1 cellular context compared by ENCODE assay signal in genomic region chr11:117664897-117665296, GRCh38.
A peak's percentile ranks its signal among the peaks of the same experiment; 100 is the strongest.
TF ChIP-seq lines count a peak whose summit lies in the region.

No MANE protein-coding gene starts in this region.

TF ChIP-seq in K562, 482 proteins besides CTCF, POLR2A, EP300 and RAD21:
- TF ChIP-seq, protein P1, sequence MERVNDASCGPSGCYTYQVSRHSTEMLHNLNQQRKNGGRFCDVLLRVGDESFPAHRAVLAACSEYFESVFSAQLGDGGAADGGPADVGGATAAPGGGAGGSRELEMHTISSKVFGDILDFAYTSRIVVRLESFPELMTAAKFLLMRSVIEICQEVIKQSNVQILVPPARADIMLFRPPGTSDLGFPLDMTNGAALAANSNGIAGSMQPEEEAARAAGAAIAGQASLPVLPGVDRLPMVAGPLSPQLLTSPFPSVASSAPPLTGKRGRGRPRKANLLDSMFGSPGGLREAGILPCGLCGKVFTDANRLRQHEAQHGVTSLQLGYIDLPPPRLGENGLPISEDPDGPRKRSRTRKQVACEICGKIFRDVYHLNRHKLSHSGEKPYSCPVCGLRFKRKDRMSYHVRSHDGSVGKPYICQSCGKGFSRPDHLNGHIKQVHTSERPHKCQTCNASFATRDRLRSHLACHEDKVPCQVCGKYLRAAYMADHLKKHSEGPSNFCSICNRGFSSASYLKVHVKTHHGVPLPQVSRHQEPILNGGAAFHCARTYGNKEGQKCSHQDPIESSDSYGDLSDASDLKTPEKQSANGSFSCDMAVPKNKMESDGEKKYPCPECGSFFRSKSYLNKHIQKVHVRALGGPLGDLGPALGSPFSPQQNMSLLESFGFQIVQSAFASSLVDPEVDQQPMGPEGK (CRISPR knock-in tag; IDR thresholded peaks at IDR 0.05; ENCODE audit: borderline replicate concordance) = no peak
- no peak for TF ChIP-seq NR2C2 (CRISPR knock-in tag; IDR thresholded peaks at IDR 0.05)
- peak; percentile 31; the same call in 1 of the 2 replicates for TF ChIP-seq NR2C2 (tag; IDR thresholded peaks at IDR 0.05)
